In genomic region chr2:239103125-239104098, GRCh38 we compare ENCODE assay signal across 20 cellular contexts.
DNase-seq lines count a peak whose midpoint lies in the region; ATAC-seq lines count a peak whose summit lies in the region.
"Had no signal": no experiment of that assay in that cellular context is flagged by ENCODE, and none has a peak within 500 bp of the region (broad histone marks: within the 10 kb centered on the region; RNA-seq: fewer than 3 reads in every experiment).

No MANE protein-coding gene starts in this region.

- H2BK120ac ChIP-seq in neuronal stem cell (ENCODE audit: low read depth, low read length): peak overlapping the region; percentile 8

- H4K91ac ChIP-seq in neuronal stem cell (ENCODE audit: low read depth, low read length, poor library complexity): no peak overlapping the region

- no peak overlapping the region for H3K4me2 ChIP-seq in neuronal stem cell (ENCODE audit: insufficient read depth, low read length, poor library complexity, severe bottlenecking)
- H3K4me2 ChIP-seq: A549 had no signal

- H3K4ac ChIP-seq in neuronal stem cell (ENCODE audit: low read length): no peak overlapping the region

- H3K79me1 ChIP-seq in neuronal stem cell (ENCODE audit: low read depth, low read length): no peaks in the 10 kb centered on the region

- peaks cover 0 to 3% of the 10 kb centered on the region in 2 donors for H3K4me1 ChIP-seq in neuronal stem cell (ENCODE audit: control insufficient read depth in 2 of 2, insufficient read depth in 1 of 2, low read depth in 1 of 2, low read length in 2 of 2)
- H3K4me1 ChIP-seq: A549 had no signal

- peak overlapping the region; percentile 64 for H3K18ac ChIP-seq in neuronal stem cell (ENCODE audit: low read length)

- no peak overlapping the region for H3K14ac ChIP-seq in neuronal stem cell (ENCODE audit: low read length)

- H3K9me3 ChIP-seq in neuronal stem cell (replicated peaks in 1 of 2; ENCODE audit: control insufficient read depth in 2 of 2, insufficient read depth in 1 of 2, low read depth in 1 of 2, low read length in 2 of 2): no peaks in the 10 kb centered on the region
- H3K9me3 ChIP-seq: A549 had no signal

- no peak overlapping the region for H2AK5ac ChIP-seq in neuronal stem cell (ENCODE audit: low read depth, low read length)

- H2BK15ac ChIP-seq in neuronal stem cell (ENCODE audit: low read length): no peak overlapping the region

- H3K36me3 ChIP-seq in neuronal stem cell (replicated peaks in 1 of 2; ENCODE audit: control insufficient read depth in 2 of 2, insufficient read depth in 2 of 2, low read length in 2 of 2): peaks cover 19 to 55% of the 10 kb centered on the region in 2 donors

- no CpG with 5 or more reads among the region's 30 CpGs for WGBS in neuronal stem cell (ENCODE audit: extremely low coverage in 2 of 2, insufficient read length in 2 of 2, insufficient replicate concordance in 1 of 2), 2 donors

- H2AFZ ChIP-seq in neuronal stem cell (ENCODE audit: low read length): no peak overlapping the region

- DNase-seq in left ventricle myocardium superior: no peak
- DNase-seq in cardiac septum (ENCODE audit: low spot score): no peak
- peak; percentile 67 for DNase-seq in globus pallidus (ENCODE audit: low spot score)
- no peak for DNase-seq in neuronal stem cell (ENCODE audit: low spot score)
- DNase-seq in Ammon's horn (ENCODE audit: low spot score): no peak
- DNase-seq in G401 (ENCODE audit: low spot score): no peak
- DNase-seq: DND-41, GDM1, IMR-90, Karpas-422, MM.1S, NCI-H1092 treated with DMSO at 0.1 percent for 48 hours, NCI-H1694, NCI-H345, NCI-H526 had no signal

- H4K8ac ChIP-seq in neuronal stem cell (ENCODE audit: low read depth, low read length): no peak overlapping the region

- no peak overlapping the region for H3K9ac ChIP-seq in neuronal stem cell (ENCODE audit: low read depth, low read length, poor library complexity)

- H2BK12ac ChIP-seq in neuronal stem cell (ENCODE audit: low read length): no peak overlapping the region

- peak; percentile 46 for ATAC-seq in left ventricle myocardium superior
- ATAC-seq in HG03095 (IDR thresholded peaks at IDR 0.05; ENCODE audit: unreplicated experiment): no peak
- ATAC-seq: A549, GM12878 had no signal

- H3K4me3 ChIP-seq in neuronal stem cell (ENCODE audit: low read length in 2 of 2): no peak overlapping the region
- H3K4me3 ChIP-seq: A549, GM12878 had no signal

- H3K27ac ChIP-seq in neuronal stem cell (replicated peaks; ENCODE audit: low read length) (no peak overlapping the region), temporal lobe (ENCODE audit: low read depth, low read length) (peak overlapping the region; percentile 0)
- H3K27ac ChIP-seq: A549, C4-2B had no signal

- no peak overlapping the region for H2BK5ac ChIP-seq in neuronal stem cell (ENCODE audit: low read length)

- intact Hi-C loops in left ventricle myocardium superior (cut with micrococcal nuclease) (no loop called here), cardiac septum (cut with DNase I) (no loop called here)

- H3K23ac ChIP-seq in neuronal stem cell (ENCODE audit: low read depth, low read length, poor library complexity): peak overlapping the region; percentile 73

- no peaks in the 10 kb centered on the region for H3K27me3 ChIP-seq in neuronal stem cell (ENCODE audit: control insufficient read depth in 3 of 3, insufficient read depth in 3 of 3, low read depth in 1 of 3, low read length in 3 of 3)

- in situ Hi-C loops in G401 (cut with HindIII; ENCODE audit: low sequenced_read_pairs): no loop called here
